In the genomic region with DNA sequence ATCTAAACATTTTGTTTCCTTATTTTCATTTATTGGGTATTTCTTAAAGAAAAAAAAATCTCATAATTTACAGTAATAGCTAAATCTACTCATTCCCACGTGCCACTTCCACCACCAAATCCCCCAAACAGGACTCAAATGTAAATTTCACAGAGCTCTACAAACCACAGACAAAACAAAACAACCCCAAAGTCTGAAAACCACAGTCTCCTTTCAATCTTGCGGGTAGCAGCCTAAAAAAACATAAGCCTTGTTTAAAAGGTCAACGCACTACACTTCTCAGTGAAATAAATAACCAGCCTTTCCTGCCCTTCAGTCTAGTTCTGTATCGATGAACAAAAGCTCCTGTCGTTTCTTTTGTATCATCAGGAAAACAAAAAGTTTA, we compare ENCODE assay signal across 8 cellular contexts.
DNase-seq lines count a peak whose midpoint lies in the region; ATAC-seq and TF ChIP-seq lines count a peak whose summit lies in the region.

No MANE protein-coding gene starts in this region.

- peaks cover 55% of the 10 kb centered on the region for H3K79me2 ChIP-seq in DOHH2 (ENCODE audit: control insufficient read depth, low read length)

- TF ChIP-seq CTCF in DOHH2 (IDR thresholded peaks at IDR 0.05; ENCODE audit: low read depth, low read length, poor library complexity, severe bottlenecking): no peak

- ATAC-seq in GM21576 (IDR thresholded peaks at IDR 0.05; ENCODE audit: unreplicated experiment): peak; percentile 36

- peaks cover 35% of the 10 kb centered on the region for H4K20me1 ChIP-seq in DOHH2 (ENCODE audit: control insufficient read depth, insufficient read depth, low read depth, low read length)

- peaks cover 29% of the 10 kb centered on the region for H3K36me3 ChIP-seq in DOHH2 (ENCODE audit: control insufficient read depth, low read length)

- peaks cover 23% of the 10 kb centered on the region for H3F3A ChIP-seq in DOHH2 (ENCODE audit: control insufficient read depth, insufficient read depth)

- peak overlapping the region; percentile 94 for H3K4me2 ChIP-seq in DOHH2 (ENCODE audit: low read length)

- H3K4me1 ChIP-seq in DOHH2 (ENCODE audit: control insufficient read depth, low read length): peaks cover 57% of the 10 kb centered on the region
- H3K4me1 ChIP-seq in mononuclear cell (ENCODE audit: insufficient read depth, low read length): peaks cover 37% of the 10 kb centered on the region

- DNase-seq in KG1 (lab: John Stamatoyannopoulos, UW) (peak; percentile 61), caudate nucleus (lab: John Stamatoyannopoulos, UW) (no peak), HK-2 (ENCODE audit: unreplicated experiment) (no peak), DMS 273 (lab: John Stamatoyannopoulos, UW; ENCODE audit: unreplicated experiment) (no peak), HPDE6-E6E7 (ENCODE audit: extremely low spot score) (no peak)

- H3K4me3 ChIP-seq in DOHH2 (ENCODE audit: low read length) (peak overlapping the region; percentile 90), mononuclear cell (ENCODE audit: low read length) (peak overlapping the region; percentile 56)

- H3K9me3 ChIP-seq in DOHH2 (ENCODE audit: control insufficient read depth, insufficient read depth, low read length) (no peaks in the 10 kb centered on the region), mononuclear cell (ENCODE audit: low read depth, low read length) (no peaks in the 10 kb centered on the region)

- H3K9me2 ChIP-seq in DOHH2 (replicated peaks; ENCODE audit: control insufficient read depth, low read length): no peaks in the 10 kb centered on the region

- no peaks in the 10 kb centered on the region for H3K27me3 ChIP-seq in DOHH2 (ENCODE audit: control insufficient read depth, low read length)
- no peaks in the 10 kb centered on the region for H3K27me3 ChIP-seq in mononuclear cell (ENCODE audit: insufficient read depth, low read length)

- peak overlapping the region; percentile 96 for H3K27ac ChIP-seq in DOHH2 (ENCODE audit: low read depth, low read length)
- peak overlapping the region; percentile 41 for H3K27ac ChIP-seq in caudate nucleus (ENCODE audit: low read depth, low read length)
